In genomic region chr17:38870259-38871165, GRCh38 we compare ENCODE assay signal across 1 cellular context.
TF ChIP-seq lines count a peak whose summit lies in the region.

No MANE protein-coding gene starts in this region.

TF ChIP-seq in HCT116, 20 proteins besides CTCF, POLR2A, EP300 and RAD21:
- TF ChIP-seq SP1 (IDR thresholded peaks at IDR 0.05; ENCODE audit: low read depth), result no peak
- no peak for TF ChIP-seq SRF (IDR thresholded peaks at IDR 0.05; ENCODE audit: low read depth)
- no peak for TF ChIP-seq EZH2phosphoT487 (IDR thresholded peaks at IDR 0.05; ENCODE audit: borderline replicate concordance)
- no peak for TF ChIP-seq YY1 (IDR thresholded peaks at IDR 0.05; ENCODE audit: extremely low read depth, insufficient replicate concordance, low read depth, low read length)
- TF ChIP-seq POLR2AphosphoS5 (IDR thresholded peaks at IDR 0.05; ENCODE audit: low read depth, low read length), result no peak
- TF ChIP-seq ATF3 (IDR thresholded peaks at IDR 0.05), result no peak
- no peak for TF ChIP-seq EZH2 (IDR thresholded peaks at IDR 0.05)
- TF ChIP-seq ZBTB33 (IDR thresholded peaks at IDR 0.05; ENCODE audit: extremely low read depth, insufficient replicate concordance, low read length), result no peak
- TF ChIP-seq FOSL1 (IDR thresholded peaks at IDR 0.05; ENCODE audit: low read depth), result no peak
- TF ChIP-seq CBX3 (IDR thresholded peaks at IDR 0.05; ENCODE audit: low read depth), result no peak
TF ChIP-seq in HCT116: peak in this region for 0.
